ENCODE assay signal across 9 cellular contexts in the genomic region with DNA sequence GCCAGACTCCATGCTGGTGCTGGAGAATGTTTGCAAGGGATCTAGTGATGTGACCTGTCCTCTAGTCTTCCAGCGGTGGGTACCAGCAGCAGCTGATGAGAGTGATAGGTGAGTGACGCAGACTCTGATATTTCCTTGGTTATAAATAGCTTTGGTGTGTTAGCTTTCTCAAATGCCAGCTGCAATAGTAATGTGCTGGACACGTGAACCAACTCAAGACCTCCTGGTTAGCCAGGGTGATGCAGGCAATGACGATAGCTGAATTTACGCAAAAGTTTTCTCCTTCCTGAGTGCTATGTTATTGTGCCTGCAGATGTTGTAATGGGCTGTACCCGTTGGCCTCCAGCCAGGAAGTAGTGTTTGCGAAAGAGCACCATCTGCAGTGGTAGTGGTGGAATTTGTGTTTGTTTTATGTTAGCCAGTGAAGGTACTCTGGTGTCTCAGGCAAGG.
DNase-seq lines count a peak whose midpoint lies in the region; ATAC-seq and TF ChIP-seq lines count a peak whose summit lies in the region.
"Had no signal": no experiment of that assay in that cellular context is flagged by ENCODE, and none has a peak within 500 bp of the region (broad histone marks: within the 10 kb centered on the region; RNA-seq: fewer than 3 reads in every experiment).

No MANE protein-coding gene starts in this region.

- H3K4me1 ChIP-seq in cardiac muscle cell (ENCODE audit: low read depth) = no peaks in the 10 kb centered on the region
- H3K4me1 ChIP-seq in suprapubic skin = peaks cover 4% of the 10 kb centered on the region

- H3K27me3 ChIP-seq in cardiac muscle cell (no peaks in the 10 kb centered on the region), suprapubic skin (no peaks in the 10 kb centered on the region)

- DNase-seq in HT-29 (ENCODE audit: low spot score) (peak; percentile 56), SIG-M5 (lab: John Stamatoyannopoulos, UW) (peak; percentile 85), cardiac muscle cell (ENCODE audit: low read depth in 1 of 2, low spot score in 1 of 2) (peak in 1 of 2 donors; percentile 100), suprapubic skin (ENCODE audit: low spot score in 2 of 2) (peak; percentile 89), germinal center (ENCODE audit: low spot score) (no peak), cerebellar cortex (ENCODE audit: low spot score) (no peak)
- DNase-seq in stimulated activated CD4-positive, alpha-beta T cell treated with anti-CD3 and anti-CD28 coated beads, Interleukin-1b, Interleukin-23, amount 100 ng/mL, for 48 hours = no peak
- DNase-seq: H9 had no signal

- no peaks in the 10 kb centered on the region for H3K9me3 ChIP-seq in cardiac muscle cell (ENCODE audit: low read depth)
- peaks cover 13% of the 10 kb centered on the region for H3K9me3 ChIP-seq in suprapubic skin

- peak; percentile 17 for TF ChIP-seq CTCF in cardiac muscle cell (IDR thresholded peaks at IDR 0.05; ENCODE audit: low read depth, low read length)
- TF ChIP-seq CTCF in suprapubic skin (IDR thresholded peaks at IDR 0.05) = no peak

- ATAC-seq in GM18868 (IDR thresholded peaks at IDR 0.05; ENCODE audit: unreplicated experiment) = no peak

- no peak overlapping the region for H3K4me3 ChIP-seq in cardiac muscle cell
- no peak overlapping the region for H3K4me3 ChIP-seq in suprapubic skin

- no peak for TF ChIP-seq POLR2A in suprapubic skin (IDR thresholded peaks at IDR 0.05)

- TF ChIP-seq EP300 in suprapubic skin (IDR thresholded peaks at IDR 0.05) = peak; percentile 34

- 49% methylated on average over 7 of the region's 7 CpGs for WGBS in suprapubic skin

- H3K36me3 ChIP-seq in cardiac muscle cell (no peaks in the 10 kb centered on the region), suprapubic skin (no peaks in the 10 kb centered on the region)

- H3K27ac ChIP-seq in cardiac muscle cell = no peak overlapping the region
- H3K27ac ChIP-seq in suprapubic skin = no peak overlapping the region

Comparison
In these comparisons a context has a peak if more than half of its experiments do, and no peak if none do; other contexts are left out.
1. DNase-seq: peak in HT-29 (single experiment), SIG-M5 (single experiment) and suprapubic skin (2 of 2); none in germinal center (single experiment), cerebellar cortex (single experiment) and stimulated activated CD4-positive, alpha-beta T cell treated with anti-CD3 and anti-CD28 coated beads, Interleukin-1b, Interleukin-23, amount 100 ng/mL, for 48 hours (single experiment).